In the genomic region with DNA sequence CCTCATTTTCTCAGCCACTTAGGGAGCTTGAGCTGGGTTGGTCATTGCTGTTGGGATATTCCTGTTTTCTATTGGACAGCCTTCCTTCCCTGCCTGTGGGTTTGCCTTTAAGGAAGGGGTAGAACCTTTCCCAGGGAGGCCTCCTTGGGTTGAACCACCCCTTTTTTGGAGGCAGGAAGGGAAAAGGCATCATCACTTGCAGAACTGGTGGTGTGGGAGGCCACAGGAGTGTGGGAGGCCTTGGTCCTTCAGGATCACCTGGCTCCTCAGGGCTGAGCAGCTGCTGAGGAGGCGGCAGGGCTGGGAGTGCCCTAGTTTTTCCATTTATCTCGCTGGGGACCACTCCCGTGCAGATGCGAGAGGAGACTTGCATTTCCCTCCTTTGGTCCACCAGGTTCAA, we compare ENCODE assay signal across 8 cellular contexts. TPM values are rescaled to one million over a fixed set of nuclear protein-coding genes. Genes with fewer than 3 reads are reported as not detected.
DNase-seq lines count a peak whose midpoint lies in the region; ATAC-seq, FAIRE-seq and TF ChIP-seq lines count a peak whose summit lies in the region.

No MANE protein-coding gene starts in this region.

- CTCF ChIA-PET in activated CD4-positive, alpha-beta memory T cell treated with anti-CD3 and anti-CD28 coated beads, Interleukin-2, amount 10 ng/mL, durations not matched to agents 7 days and 5 days (lab: Charles Lee) = interaction anchor here (0.6 to 25.9 kb wide), 15 partner anchors 9 to 687 kb away, joined by 3 to 779 read pairs (median 4); a partner anchor contains a TSS

- no peak for ATAC-seq in HG03095 (IDR thresholded peaks at IDR 0.05; ENCODE audit: unreplicated experiment)

- peak overlapping the region; percentile 93 for H3K4me3 Mint-ChIP-seq in activated CD4-positive, alpha-beta T cell treated with anti-CD3 and anti-CD28 coated beads, Interleukin-2, amount 10 ng/mL, durations not matched to agents 24 days and 14 days
- H3K4me3 Mint-ChIP-seq in activated CD4-positive, alpha-beta memory T cell treated with anti-CD3 and anti-CD28 coated beads, Interleukin-2, amount 10 ng/mL, durations not matched to agents 7 days and 5 days = peak overlapping the region; percentile 96

- TF ChIP-seq CTCF in kidney (IDR thresholded peaks at IDR 0.05; ENCODE audit: borderline replicate concordance, extremely low read depth, insufficient read depth) = no peak
- no peak for TF ChIP-seq CTCF in GM10266 (IDR thresholded peaks at IDR 0.05; ENCODE audit: control insufficient read depth, insufficient read depth, low read depth, missing control alignments)

- H3K9me3 Mint-ChIP-seq in activated CD4-positive, alpha-beta T cell treated with anti-CD3 and anti-CD28 coated beads, Interleukin-2, amount 10 ng/mL, durations not matched to agents 24 days and 14 days = no peaks in the 10 kb centered on the region
- no peaks in the 10 kb centered on the region for H3K9me3 Mint-ChIP-seq in activated CD4-positive, alpha-beta memory T cell treated with anti-CD3 and anti-CD28 coated beads, Interleukin-2, amount 10 ng/mL, durations not matched to agents 7 days and 5 days

- no peaks in the 10 kb centered on the region for H3K9me3 ChIP-seq in kidney (ENCODE audit: control insufficient read depth in 1 of 2, low read length in 2 of 2)

- peaks cover 31% of the 10 kb centered on the region for H3K36me3 Mint-ChIP-seq in activated CD4-positive, alpha-beta T cell treated with anti-CD3 and anti-CD28 coated beads, Interleukin-2, amount 10 ng/mL, durations not matched to agents 24 days and 14 days (ENCODE audit: low read depth)
- peaks cover 31% of the 10 kb centered on the region for H3K36me3 Mint-ChIP-seq in activated CD4-positive, alpha-beta memory T cell treated with anti-CD3 and anti-CD28 coated beads, Interleukin-2, amount 10 ng/mL, durations not matched to agents 7 days and 5 days (ENCODE audit: low read depth)

- POLR2A ChIA-PET in activated CD4-positive, alpha-beta memory T cell treated with anti-CD3 and anti-CD28 coated beads, Interleukin-2, amount 10 ng/mL, durations not matched to agents 7 days and 5 days (lab: Charles Lee) = interaction anchor here (1.1 to 8.1 kb wide), 10 partner anchors 9 to 147 kb away, joined by 3 to 64 read pairs (median 12); a partner anchor contains a TSS

- peaks cover 31% of the 10 kb centered on the region for H3K4me1 Mint-ChIP-seq in activated CD4-positive, alpha-beta T cell treated with anti-CD3 and anti-CD28 coated beads, Interleukin-2, amount 10 ng/mL, durations not matched to agents 24 days and 14 days
- peaks cover 39% of the 10 kb centered on the region for H3K4me1 Mint-ChIP-seq in activated CD4-positive, alpha-beta memory T cell treated with anti-CD3 and anti-CD28 coated beads, Interleukin-2, amount 10 ng/mL, durations not matched to agents 7 days and 5 days

- no peak overlapping the region for H3K27ac Mint-ChIP-seq in activated CD4-positive, alpha-beta T cell treated with anti-CD3 and anti-CD28 coated beads, Interleukin-2, amount 10 ng/mL, durations not matched to agents 24 days and 14 days
- no peak overlapping the region for H3K27ac Mint-ChIP-seq in activated CD4-positive, alpha-beta memory T cell treated with anti-CD3 and anti-CD28 coated beads, Interleukin-2, amount 10 ng/mL, durations not matched to agents 7 days and 5 days

- DNase-seq in activated CD4-positive, alpha-beta T cell treated with anti-CD3 and anti-CD28 coated beads, Interleukin-2, amount 10 ng/mL, durations not matched to agents 24 days and 14 days = no peak
- DNase-seq in activated CD4-positive, alpha-beta T cell treated with anti-CD3 and anti-CD28 coated beads, Interleukin-2, amount 50 U/mL, for 4 hours = no peak
- no peak for DNase-seq in activated CD4-positive, alpha-beta memory T cell treated with anti-CD3 and anti-CD28 coated beads, Interleukin-2, amount 10 ng/mL, durations not matched to agents 7 days and 5 days
- no peak for DNase-seq in kidney
- no peak for DNase-seq in cerebellar cortex (ENCODE audit: low spot score)
- DNase-seq in GM10266 (ENCODE audit: extremely low spot score) = no peak

- H3K27me3 Mint-ChIP-seq in activated CD4-positive, alpha-beta T cell treated with anti-CD3 and anti-CD28 coated beads, Interleukin-2, amount 10 ng/mL, durations not matched to agents 24 days and 14 days = no peaks in the 10 kb centered on the region
- H3K27me3 Mint-ChIP-seq in activated CD4-positive, alpha-beta memory T cell treated with anti-CD3 and anti-CD28 coated beads, Interleukin-2, amount 10 ng/mL, durations not matched to agents 7 days and 5 days = no peaks in the 10 kb centered on the region

- FAIRE-seq in kidney (lab: Jason Lieb, UNC) = no peak

- intact Hi-C loops in activated CD4-positive, alpha-beta T cell treated with anti-CD3 and anti-CD28 coated beads, Interleukin-2, amount 10 ng/mL, durations not matched to agents 24 days and 14 days (cut with micrococcal nuclease) = loop anchor here (5.0 kb wide), 1 partner anchor 129 kb away; no protein-coding TSS in a partner anchor
- intact Hi-C loops in kidney (cut with DNase I) = loop anchor here (5.0 kb wide), 1 partner anchor 39 kb away; no protein-coding TSS in a partner anchor

- H3K4me3 ChIP-seq in kidney (ENCODE audit: low read length in 2 of 2) = peak overlapping the region in 1 of 2 donors; percentile 93

- H3K9ac ChIP-seq in kidney (ENCODE audit: low read length in 2 of 2) = peak overlapping the region; percentile 49 to 54

- H3K36me3 ChIP-seq in kidney (ENCODE audit: control insufficient read depth in 1 of 2, insufficient read depth in 2 of 2, low read length in 2 of 2) = peaks cover 9 to 16% of the 10 kb centered on the region in 2 donors

- H3K4me1 ChIP-seq in kidney (ENCODE audit: control insufficient read depth in 1 of 2, insufficient read depth in 1 of 2, low read depth in 1 of 2, low read length in 2 of 2) = peaks cover 4 to 11% of the 10 kb centered on the region in 2 donors

- H3K27ac ChIP-seq in kidney (ENCODE audit: low read depth in 2 of 2, low read length in 2 of 2) (no peak overlapping the region), temporal lobe (ENCODE audit: low read depth, low read length) (peak overlapping the region; percentile 48)

RNA-seq across cellular contexts. Expression of a gene that starts 0.7 kb away (rescaled TPM):
- 11.3 and 13.1 TPM in 2 replicates for total RNA-seq in activated CD4-positive, alpha-beta T cell treated with anti-CD3 and anti-CD28 coated beads, Interleukin-2, amount 10 ng/mL, durations not matched to agents 24 days and 14 days
- 10 to 100 TPM; 19.5 to 21.4 TPM for total RNA-seq in activated CD4-positive, alpha-beta memory T cell treated with anti-CD3 and anti-CD28 coated beads, Interleukin-2, amount 10 ng/mL, durations not matched to agents 7 days and 5 days
- total RNA-seq in kidney = 18.0 TPM
- polyA plus RNA-seq in kidney (ENCODE audit: insufficient read depth, low read depth, low replicate concordance) = 5.2 TPM
- total RNA-seq in temporal lobe = 5.7 TPM

RNA-seq across cellular contexts. Expression of a gene that starts 9.5 kb away (rescaled TPM):
- 15.1 and 15.6 TPM in 2 replicates for total RNA-seq in activated CD4-positive, alpha-beta T cell treated with anti-CD3 and anti-CD28 coated beads, Interleukin-2, amount 10 ng/mL, durations not matched to agents 24 days and 14 days
- total RNA-seq in activated CD4-positive, alpha-beta memory T cell treated with anti-CD3 and anti-CD28 coated beads, Interleukin-2, amount 10 ng/mL, durations not matched to agents 7 days and 5 days = 1 to 10 TPM; 7.0 to 7.6 TPM
- 7.3 TPM for total RNA-seq in kidney
- polyA plus RNA-seq in kidney (ENCODE audit: insufficient read depth, low read depth, low replicate concordance) = 5.7 TPM
- total RNA-seq in temporal lobe = 4.2 TPM

RNA-seq across cellular contexts. Expression of a gene that starts 16.3 kb away (rescaled TPM):
- total RNA-seq in activated CD4-positive, alpha-beta T cell treated with anti-CD3 and anti-CD28 coated beads, Interleukin-2, amount 10 ng/mL, durations not matched to agents 24 days and 14 days = 1.1 TPM in 2 replicates
- 1 to 10 TPM; 1.2 to 1.3 TPM for total RNA-seq in activated CD4-positive, alpha-beta memory T cell treated with anti-CD3 and anti-CD28 coated beads, Interleukin-2, amount 10 ng/mL, durations not matched to agents 7 days and 5 days
- total RNA-seq in kidney (8.5 TPM), temporal lobe (11.1 TPM)
- 5.1 TPM for polyA plus RNA-seq in kidney (ENCODE audit: insufficient read depth, low read depth, low replicate concordance)

RNA-seq across cellular contexts. Expression of a gene that starts 26.9 kb away (rescaled TPM):
- total RNA-seq in activated CD4-positive, alpha-beta T cell treated with anti-CD3 and anti-CD28 coated beads, Interleukin-2, amount 10 ng/mL, durations not matched to agents 24 days and 14 days = 0.07 TPM in 1 of 2 replicates, not detected in the other
- not detected for total RNA-seq in activated CD4-positive, alpha-beta memory T cell treated with anti-CD3 and anti-CD28 coated beads, Interleukin-2, amount 10 ng/mL, durations not matched to agents 7 days and 5 days
- total RNA-seq in kidney = 6.7 TPM
- polyA plus RNA-seq in kidney (ENCODE audit: insufficient read depth, low read depth, low replicate concordance) = 9.8 TPM
- total RNA-seq in temporal lobe = under 0.01 TPM

RNA-seq across cellular contexts. Expression of a gene that starts 46.4 kb away (rescaled TPM):
- total RNA-seq in activated CD4-positive, alpha-beta T cell treated with anti-CD3 and anti-CD28 coated beads, Interleukin-2, amount 10 ng/mL, durations not matched to agents 24 days and 14 days = 0.14 TPM in 1 of 2 replicates, not detected in the other
- total RNA-seq in activated CD4-positive, alpha-beta memory T cell treated with anti-CD3 and anti-CD28 coated beads, Interleukin-2, amount 10 ng/mL, durations not matched to agents 7 days and 5 days = under 1 TPM in 1 of 2 experiments, not detected in 1; 0.53 TPM
- total RNA-seq in kidney (not detected), temporal lobe (4.2 TPM)
- not detected for polyA plus RNA-seq in kidney (ENCODE audit: insufficient read depth, low read depth, low replicate concordance)
